In the genomic region with DNA sequence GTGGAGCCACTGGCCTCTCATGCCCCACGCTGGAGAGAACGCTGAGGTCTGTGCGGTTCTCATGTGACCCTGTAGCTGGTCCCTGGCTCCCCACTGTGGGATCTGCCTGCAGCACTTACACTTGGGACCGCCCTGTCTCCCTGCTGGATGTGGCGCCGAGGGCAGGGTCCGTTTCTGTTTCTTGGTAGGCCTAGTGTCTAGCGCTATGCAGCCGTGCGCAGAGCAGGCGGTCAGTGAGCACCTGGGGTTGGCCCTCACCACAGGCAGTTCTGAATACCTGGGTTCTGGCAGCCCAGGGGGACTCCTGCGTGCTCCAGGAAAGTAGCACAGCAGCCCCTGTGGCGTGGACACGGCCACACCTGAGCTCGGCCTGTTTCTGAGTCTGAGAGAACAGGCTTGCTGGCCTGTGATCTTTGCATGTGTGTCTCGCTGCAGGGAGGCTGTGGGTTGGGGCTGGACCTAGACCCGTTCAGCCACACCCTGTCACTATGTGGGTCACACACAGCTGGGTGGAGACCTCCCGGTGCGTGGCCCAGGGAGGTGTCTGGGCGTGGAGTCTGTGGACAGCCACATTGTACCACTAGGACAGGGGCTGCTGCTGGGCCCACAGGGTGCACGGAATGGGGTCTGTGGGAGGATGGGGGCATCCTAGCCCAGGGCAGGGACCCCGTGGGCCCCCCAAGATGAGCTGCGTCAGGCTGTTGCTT, we compare ENCODE assay signal across 1 cellular context.
A peak's percentile ranks its signal among the peaks of the same experiment; 100 is the strongest.
TF ChIP-seq lines count a peak whose summit lies in the region.

No MANE protein-coding gene starts in this region.

TF ChIP-seq in HEK293, 187 proteins besides CTCF, POLR2A, EP300 and RAD21 (continued from another document):
- TF ChIP-seq, protein P1, sequence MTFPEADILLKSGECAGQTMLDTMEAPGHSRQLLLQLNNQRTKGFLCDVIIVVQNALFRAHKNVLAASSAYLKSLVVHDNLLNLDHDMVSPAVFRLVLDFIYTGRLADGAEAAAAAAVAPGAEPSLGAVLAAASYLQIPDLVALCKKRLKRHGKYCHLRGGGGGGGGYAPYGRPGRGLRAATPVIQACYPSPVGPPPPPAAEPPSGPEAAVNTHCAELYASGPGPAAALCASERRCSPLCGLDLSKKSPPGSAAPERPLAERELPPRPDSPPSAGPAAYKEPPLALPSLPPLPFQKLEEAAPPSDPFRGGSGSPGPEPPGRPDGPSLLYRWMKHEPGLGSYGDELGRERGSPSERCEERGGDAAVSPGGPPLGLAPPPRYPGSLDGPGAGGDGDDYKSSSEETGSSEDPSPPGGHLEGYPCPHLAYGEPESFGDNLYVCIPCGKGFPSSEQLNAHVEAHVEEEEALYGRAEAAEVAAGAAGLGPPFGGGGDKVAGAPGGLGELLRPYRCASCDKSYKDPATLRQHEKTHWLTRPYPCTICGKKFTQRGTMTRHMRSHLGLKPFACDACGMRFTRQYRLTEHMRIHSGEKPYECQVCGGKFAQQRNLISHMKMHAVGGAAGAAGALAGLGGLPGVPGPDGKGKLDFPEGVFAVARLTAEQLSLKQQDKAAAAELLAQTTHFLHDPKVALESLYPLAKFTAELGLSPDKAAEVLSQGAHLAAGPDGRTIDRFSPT (tag by site-specific recombination; IDR thresholded peaks at IDR 0.05): no peak
- TF ChIP-seq, protein P2, sequence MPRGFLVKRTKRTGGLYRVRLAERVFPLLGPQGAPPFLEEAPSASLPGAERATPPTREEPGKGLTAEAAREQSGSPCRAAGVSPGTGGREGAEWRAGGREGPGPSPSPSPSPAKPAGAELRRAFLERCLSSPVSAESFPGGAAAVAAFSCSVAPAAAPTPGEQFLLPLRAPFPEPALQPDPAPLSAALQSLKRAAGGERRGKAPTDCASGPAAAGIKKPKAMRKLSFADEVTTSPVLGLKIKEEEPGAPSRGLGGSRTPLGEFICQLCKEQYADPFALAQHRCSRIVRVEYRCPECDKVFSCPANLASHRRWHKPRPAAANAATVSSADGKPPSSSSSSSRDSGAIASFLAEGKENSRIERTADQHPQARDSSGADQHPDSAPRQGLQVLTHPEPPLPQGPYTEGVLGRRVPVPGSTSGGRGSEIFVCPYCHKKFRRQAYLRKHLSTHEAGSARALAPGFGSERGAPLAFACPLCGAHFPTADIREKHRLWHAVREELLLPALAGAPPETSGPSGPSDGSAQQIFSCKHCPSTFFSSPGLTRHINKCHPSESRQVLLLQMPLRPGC (tag by site-specific recombination; IDR thresholded peaks at IDR 0.05): no peak
- TF ChIP-seq ZNF248 (tag by site-specific recombination; IDR thresholded peaks at IDR 0.05) (no peak), GLIS1 (tag by site-specific recombination; IDR thresholded peaks at IDR 0.05) (peak; percentile 20; the same call in 1 of the 2 replicates), ZNF600 (tag by site-specific recombination; IDR thresholded peaks at IDR 0.05) (no peak), ZNF23 (tag by site-specific recombination; IDR thresholded peaks at IDR 0.05; ENCODE audit: borderline replicate concordance) (no peak), ZIC2 (tag by site-specific recombination; IDR thresholded peaks at IDR 0.05) (0 out of 2 replicates have a peak, but pooled peaks have one; percentile 14), ZNF211 (tag by site-specific recombination; IDR thresholded peaks at IDR 0.05; ENCODE audit: low read depth) (no peak), KLF8 (tag by site-specific recombination; IDR thresholded peaks at IDR 0.05) (no peak), ZNF335 (tag by site-specific recombination; conservative IDR thresholded peaks at IDR 0.05) (no peak), ZNF274 (IDR thresholded peaks at IDR 0.05; ENCODE audit: low read length) (no peak), ZNF274 (tag by site-specific recombination; IDR thresholded peaks at IDR 0.05; ENCODE audit: borderline replicate concordance) (no peak), ZNF747 (tag by site-specific recombination; IDR thresholded peaks at IDR 0.05) (no peak), GLIS2 (tag by site-specific recombination; IDR thresholded peaks at IDR 0.05) (peak; percentile 41)
- TF ChIP-seq, protein P3, sequence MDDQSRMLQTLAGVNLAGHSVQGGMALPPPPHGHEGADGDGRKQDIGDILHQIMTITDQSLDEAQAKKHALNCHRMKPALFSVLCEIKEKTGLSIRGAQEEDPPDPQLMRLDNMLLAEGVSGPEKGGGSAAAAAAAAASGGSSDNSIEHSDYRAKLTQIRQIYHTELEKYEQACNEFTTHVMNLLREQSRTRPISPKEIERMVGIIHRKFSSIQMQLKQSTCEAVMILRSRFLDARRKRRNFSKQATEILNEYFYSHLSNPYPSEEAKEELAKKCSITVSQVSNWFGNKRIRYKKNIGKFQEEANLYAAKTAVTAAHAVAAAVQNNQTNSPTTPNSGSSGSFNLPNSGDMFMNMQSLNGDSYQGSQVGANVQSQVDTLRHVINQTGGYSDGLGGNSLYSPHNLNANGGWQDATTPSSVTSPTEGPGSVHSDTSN (CRISPR knock-in tag; IDR thresholded peaks at IDR 0.05): no peak
- TF ChIP-seq, protein P4, sequence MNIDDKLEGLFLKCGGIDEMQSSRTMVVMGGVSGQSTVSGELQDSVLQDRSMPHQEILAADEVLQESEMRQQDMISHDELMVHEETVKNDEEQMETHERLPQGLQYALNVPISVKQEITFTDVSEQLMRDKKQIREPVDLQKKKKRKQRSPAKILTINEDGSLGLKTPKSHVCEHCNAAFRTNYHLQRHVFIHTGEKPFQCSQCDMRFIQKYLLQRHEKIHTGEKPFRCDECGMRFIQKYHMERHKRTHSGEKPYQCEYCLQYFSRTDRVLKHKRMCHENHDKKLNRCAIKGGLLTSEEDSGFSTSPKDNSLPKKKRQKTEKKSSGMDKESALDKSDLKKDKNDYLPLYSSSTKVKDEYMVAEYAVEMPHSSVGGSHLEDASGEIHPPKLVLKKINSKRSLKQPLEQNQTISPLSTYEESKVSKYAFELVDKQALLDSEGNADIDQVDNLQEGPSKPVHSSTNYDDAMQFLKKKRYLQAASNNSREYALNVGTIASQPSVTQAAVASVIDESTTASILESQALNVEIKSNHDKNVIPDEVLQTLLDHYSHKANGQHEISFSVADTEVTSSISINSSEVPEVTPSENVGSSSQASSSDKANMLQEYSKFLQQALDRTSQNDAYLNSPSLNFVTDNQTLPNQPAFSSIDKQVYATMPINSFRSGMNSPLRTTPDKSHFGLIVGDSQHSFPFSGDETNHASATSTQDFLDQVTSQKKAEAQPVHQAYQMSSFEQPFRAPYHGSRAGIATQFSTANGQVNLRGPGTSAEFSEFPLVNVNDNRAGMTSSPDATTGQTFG (tag by site-specific recombination; IDR thresholded peaks at IDR 0.05; ENCODE audit: borderline replicate concordance): no peak
- TF ChIP-seq, protein P5, sequence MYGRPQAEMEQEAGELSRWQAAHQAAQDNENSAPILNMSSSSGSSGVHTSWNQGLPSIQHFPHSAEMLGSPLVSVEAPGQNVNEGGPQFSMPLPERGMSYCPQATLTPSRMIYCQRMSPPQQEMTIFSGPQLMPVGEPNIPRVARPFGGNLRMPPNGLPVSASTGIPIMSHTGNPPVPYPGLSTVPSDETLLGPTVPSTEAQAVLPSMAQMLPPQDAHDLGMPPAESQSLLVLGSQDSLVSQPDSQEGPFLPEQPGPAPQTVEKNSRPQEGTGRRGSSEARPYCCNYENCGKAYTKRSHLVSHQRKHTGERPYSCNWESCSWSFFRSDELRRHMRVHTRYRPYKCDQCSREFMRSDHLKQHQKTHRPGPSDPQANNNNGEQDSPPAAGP (tag by site-specific recombination; IDR thresholded peaks at IDR 0.05): no peak
- TF ChIP-seq, protein P6, sequence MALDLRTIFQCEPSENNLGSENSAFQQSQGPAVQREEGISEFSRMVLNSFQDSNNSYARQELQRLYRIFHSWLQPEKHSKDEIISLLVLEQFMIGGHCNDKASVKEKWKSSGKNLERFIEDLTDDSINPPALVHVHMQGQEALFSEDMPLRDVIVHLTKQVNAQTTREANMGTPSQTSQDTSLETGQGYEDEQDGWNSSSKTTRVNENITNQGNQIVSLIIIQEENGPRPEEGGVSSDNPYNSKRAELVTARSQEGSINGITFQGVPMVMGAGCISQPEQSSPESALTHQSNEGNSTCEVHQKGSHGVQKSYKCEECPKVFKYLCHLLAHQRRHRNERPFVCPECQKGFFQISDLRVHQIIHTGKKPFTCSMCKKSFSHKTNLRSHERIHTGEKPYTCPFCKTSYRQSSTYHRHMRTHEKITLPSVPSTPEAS (tag by site-specific recombination; IDR thresholded peaks at IDR 0.05): no peak
TF ChIP-seq in HEK293: peak in this region for 4.
